Comparison of ENCODE assay signal across 8 cellular contexts in genomic region chr7:22559829-22560489, GRCh38.
DNase-seq lines count a peak whose midpoint lies in the region; ATAC-seq and FAIRE-seq lines count a peak whose summit lies in the region.

No MANE protein-coding gene starts in this region.

- H3K4me1 Mint-ChIP-seq in central memory CD8-positive, alpha-beta T cell, result peaks cover 21% of the 10 kb centered on the region

- DNase-seq in NCI-H446 treated with DMSO at 0.1 percent for 48 hours (lab: John Stamatoyannopoulos, UW) (peak; percentile 52), kidney tubule cell (ENCODE audit: low spot score) (peak; percentile 85)
- peak; percentile 42 for DNase-seq in activated CD4-positive, CD25-positive, alpha-beta regulatory T cell treated with anti-CD3 and anti-CD28 coated beads, Interleukin-2, amount 50 U/mL, for 72 hours
- peak in 1 of 2 donors; percentile 25 for DNase-seq in central memory CD8-positive, alpha-beta T cell (ENCODE audit: low spot score in 2 of 2)
- DNase-seq in stimulated activated CD4-positive, alpha-beta T cell treated with anti-CD3 and anti-CD28 coated beads, Interleukin-2, amount 100 ng/mL, for 48 hours, result peak; percentile 44 to 65

- H3K27ac Mint-ChIP-seq in central memory CD8-positive, alpha-beta T cell (ENCODE audit: low read depth), result no peak overlapping the region

- ATAC-seq in GM18502 (IDR thresholded peaks at IDR 0.05; ENCODE audit: poor library complexity, unreplicated experiment), result peak; percentile 52
- peak; percentile 74 for ATAC-seq in HG03280 (IDR thresholded peaks at IDR 0.05; ENCODE audit: unreplicated experiment)
- peak; percentile 74 for ATAC-seq in central memory CD8-positive, alpha-beta T cell (replicated peaks; ENCODE audit: extremely low read depth, poor library complexity, severe bottlenecking)

- peaks cover 25% of the 10 kb centered on the region for H3K27me3 Mint-ChIP-seq in central memory CD8-positive, alpha-beta T cell

- peak; percentile 77 for FAIRE-seq in A204.1 (lab: Jason Lieb, UNC)

- no peaks in the 10 kb centered on the region for H3K9me3 Mint-ChIP-seq in central memory CD8-positive, alpha-beta T cell

- no peak overlapping the region for H3K4me3 Mint-ChIP-seq in central memory CD8-positive, alpha-beta T cell

- no peaks in the 10 kb centered on the region for H3K36me3 Mint-ChIP-seq in central memory CD8-positive, alpha-beta T cell (ENCODE audit: insufficient read depth)
